ENCODE assay signal across 9 cellular contexts in the genomic region with DNA sequence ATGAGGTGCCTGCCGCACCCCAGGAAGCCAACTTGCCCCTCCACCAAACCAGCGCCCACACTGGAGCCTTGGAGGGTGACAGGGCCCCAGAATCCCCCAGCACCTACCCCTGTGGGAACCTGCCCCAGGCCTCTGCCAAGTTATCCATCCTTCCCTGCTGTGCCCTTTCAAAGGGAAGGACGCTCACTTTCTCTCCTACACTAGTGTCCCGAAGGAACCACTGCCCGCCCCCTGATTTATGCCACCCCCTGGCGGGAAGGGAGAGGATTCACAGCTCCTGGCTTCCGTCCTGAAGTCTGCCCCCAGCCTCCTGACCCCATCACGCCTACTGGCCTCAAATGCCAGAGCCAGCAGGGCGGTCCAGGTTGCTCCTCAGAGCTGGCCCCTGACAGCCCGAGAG. TPM values are rescaled to one million over a fixed set of nuclear protein-coding genes. Genes with fewer than 3 reads are reported as not detected.
DNase-seq lines count a peak whose midpoint lies in the region; ATAC-seq and TF ChIP-seq lines count a peak whose summit lies in the region.
"Had no signal": no experiment of that assay in that cellular context is flagged by ENCODE, and none has a peak within 500 bp of the region (broad histone marks: within the 10 kb centered on the region; RNA-seq: fewer than 3 reads in every experiment).

No MANE protein-coding gene starts in this region.

- H3K9me3 ChIP-seq in MG63 (no peaks in the 10 kb centered on the region), uterus (no peaks in the 10 kb centered on the region)

- peaks cover 28% of the 10 kb centered on the region for H3K4me1 Mint-ChIP-seq in Calu3 (ENCODE audit: low read depth, unreplicated experiment)
- peaks cover 15 to 21% of the 10 kb centered on the region in 2 donors for H3K4me1 Mint-ChIP-seq in natural killer cell treated with Interleukin-12 subunit alpha and Interleukin-12 subunit beta and Interleukin-15 and Interleukin-18, amount 100 ng/mL, for 72 hours (ENCODE audit: low read depth in 2 of 2)

- DNase-seq in Calu3 (peak; percentile 64), MG63 (peak; percentile 49), cerebellar cortex (ENCODE audit: low spot score) (peak; percentile 48), uterus (no peak), germinal center (ENCODE audit: low spot score) (no peak)
- no peak for DNase-seq in natural killer cell treated with Interleukin-12 subunit alpha and Interleukin-12 subunit beta and Interleukin-15 and Interleukin-18, amount 100 ng/mL, for 72 hours (ENCODE audit: low spot score)

- H3K9me3 Mint-ChIP-seq in Calu3 (ENCODE audit: low read depth, unreplicated experiment): no peaks in the 10 kb centered on the region
- no peaks in the 10 kb centered on the region for H3K9me3 Mint-ChIP-seq in natural killer cell treated with Interleukin-12 subunit alpha and Interleukin-12 subunit beta and Interleukin-15 and Interleukin-18, amount 100 ng/mL, for 72 hours

- H3K4me3 ChIP-seq in MG63: no peak overlapping the region
- no peak overlapping the region for H3K4me3 ChIP-seq in uterus

- TF ChIP-seq CTCF in Calu3 (IDR thresholded peaks at IDR 0.05; ENCODE audit: unreplicated experiment) (peak; percentile 39), uterus (IDR thresholded peaks at IDR 0.05) (no peak)

- BruUV-seq in Calu3 (replicated peaks; lab: Mats Ljungman, UMichigan): no TSS peak

- H3K36me3 Mint-ChIP-seq in Calu3 (ENCODE audit: insufficient read depth, unreplicated experiment): peaks cover 26% of the 10 kb centered on the region
- H3K36me3 Mint-ChIP-seq in natural killer cell treated with Interleukin-12 subunit alpha and Interleukin-12 subunit beta and Interleukin-15 and Interleukin-18, amount 100 ng/mL, for 72 hours: no peaks in the 10 kb centered on the region

- no peak overlapping the region for H3K27ac Mint-ChIP-seq in Calu3 (ENCODE audit: unreplicated experiment)
- peak overlapping the region in 1 of 2 donors; percentile 58 for H3K27ac Mint-ChIP-seq in natural killer cell treated with Interleukin-12 subunit alpha and Interleukin-12 subunit beta and Interleukin-15 and Interleukin-18, amount 100 ng/mL, for 72 hours

- no peaks in the 10 kb centered on the region for H3K4me1 ChIP-seq in uterus

- H3K27me3 Mint-ChIP-seq in Calu3 (ENCODE audit: unreplicated experiment): no peaks in the 10 kb centered on the region
- peaks cover 0 to 4% of the 10 kb centered on the region in 2 donors for H3K27me3 Mint-ChIP-seq in natural killer cell treated with Interleukin-12 subunit alpha and Interleukin-12 subunit beta and Interleukin-15 and Interleukin-18, amount 100 ng/mL, for 72 hours

- no peak overlapping the region for H3K27ac ChIP-seq in uterus

- CTCF ChIA-PET in Calu3 (lab: Charles Lee): interaction anchor here (0.5 to 2.0 kb wide), 4 partner anchors 18 to 263 kb away, joined by 4 to 11 read pairs (median 6); no protein-coding TSS in a partner anchor

- no peak for TF ChIP-seq POLR2A in uterus (IDR thresholded peaks at IDR 0.05)

- intact Hi-C loops in Calu3 (cut with micrococcal nuclease; ENCODE audit: unreplicated experiment) (no loop called here), uterus (cut with DNase I; ENCODE audit: low total_unique reads) (no loop called here)

- ATAC-seq in natural killer cell treated with Interleukin-12 subunit alpha and Interleukin-12 subunit beta and Interleukin-15 and Interleukin-18, amount 100 ng/mL, for 72 hours: no peak
- ATAC-seq in GM18519 (IDR thresholded peaks at IDR 0.05; ENCODE audit: low FRiP score, unreplicated experiment) (no peak), GM19023 (IDR thresholded peaks at IDR 0.05; ENCODE audit: unreplicated experiment) (no peak)

- no peaks in the 10 kb centered on the region for H3K36me3 ChIP-seq in MG63
- H3K36me3 ChIP-seq in uterus: no peaks in the 10 kb centered on the region

- H3K27me3 ChIP-seq in MG63: peaks cover 18% of the 10 kb centered on the region
- no peaks in the 10 kb centered on the region for H3K27me3 ChIP-seq in uterus

- H3K4me3 Mint-ChIP-seq in Calu3 (ENCODE audit: low read depth, unreplicated experiment): peak overlapping the region; percentile 61
- peak overlapping the region; percentile 83 for H3K4me3 Mint-ChIP-seq in natural killer cell treated with Interleukin-12 subunit alpha and Interleukin-12 subunit beta and Interleukin-15 and Interleukin-18, amount 100 ng/mL, for 72 hours

RNA-seq across cellular contexts. Expression of gene EVI5L, which starts 1.4 kb away (rescaled TPM):
- total RNA-seq in Calu3 (2022) (12.2 and 12.5 TPM in 2 replicates), uterus (10 to 100 TPM in 3 of 4 donors, 1 to 10 TPM in 1; 9.1 to 14.9 (median 12.4) TPM)
- 21.4 and 31.0 TPM in 2 replicates for total RNA-seq in MG63 (2014; rRNA removed; shearing (Covaris generic); ENCODE audit: low replicate concordance)
- 10 to 100 TPM in 1 of 2 donors, 1 to 10 TPM in 1; 7.8 to 11.5 TPM for total RNA-seq in natural killer cell treated with Interleukin-12 subunit alpha and Interleukin-12 subunit beta and Interleukin-15 and Interleukin-18, amount 100 ng/mL, for 72 hours

RNA-seq across cellular contexts. Expression of gene PRR36, which starts 42.7 kb away (rescaled TPM):
- total RNA-seq in Calu3 (2022) (10.8 and 11.7 TPM in 2 replicates), uterus (under 1 TPM in 2 of 4 donors, not detected in 2; 0.35 to 0.85 TPM)
- total RNA-seq in MG63 (2014; rRNA removed; shearing (Covaris generic); ENCODE audit: low replicate concordance): not detected in 2 replicates
- not detected for total RNA-seq in natural killer cell treated with Interleukin-12 subunit alpha and Interleukin-12 subunit beta and Interleukin-15 and Interleukin-18, amount 100 ng/mL, for 72 hours
- total RNA-seq: liver had no signal

RNA-seq across cellular contexts. Expression of gene LRRC8E, which starts 56.9 kb away (rescaled TPM):
- total RNA-seq in Calu3 (2022) (8.0 and 9.1 TPM in 2 replicates), uterus (1 to 10 TPM in 1 of 4 donors, under 1 TPM in 1, not detected in 2; 0.15 to 2.1 TPM)
- 11.9 and 20.1 TPM in 2 replicates for total RNA-seq in MG63 (2014; rRNA removed; shearing (Covaris generic); ENCODE audit: low replicate concordance)
- total RNA-seq in natural killer cell treated with Interleukin-12 subunit alpha and Interleukin-12 subunit beta and Interleukin-15 and Interleukin-18, amount 100 ng/mL, for 72 hours: not detected

Comparison
In these comparisons a context has a peak if more than half of its experiments do, and no peak if none do; other contexts are left out.
1. DNase-seq: peak in Calu3 (single experiment), MG63 (single experiment) and cerebellar cortex (single experiment); none in natural killer cell treated with Interleukin-12 subunit alpha and Interleukin-12 subunit beta and Interleukin-15 and Interleukin-18, amount 100 ng/mL, for 72 hours (single experiment), uterus (0 of 2) and germinal center (single experiment).